8 cellular contexts compared by ENCODE assay signal in genomic region chr17:46193246-46193625, GRCh38. TPM values are rescaled to one million over a fixed set of nuclear protein-coding genes. Genes with fewer than 3 reads are reported as not detected.
DNase-seq lines count a peak whose midpoint lies in the region; ATAC-seq and TF ChIP-seq lines count a peak whose summit lies in the region.

Gene KANSL1, minus strand, starts transcription at chr17:46193429. Its CDS starts 21,286 bp downstream, at chr17:46172143.

- no peaks in the 10 kb centered on the region for H3K27me3 Mint-ChIP-seq in activated CD4-positive, alpha-beta memory T cell treated with anti-CD3 and anti-CD28 coated beads, Interleukin-2, amount 10 ng/mL, durations not matched to agents 7 days and 5 days

- CTCF ChIA-PET in activated CD4-positive, alpha-beta memory T cell treated with anti-CD3 and anti-CD28 coated beads, Interleukin-2, amount 10 ng/mL, durations not matched to agents 7 days and 5 days (lab: Charles Lee) = interaction anchor here (0.6 to 3.6 kb wide), 26 partner anchors 8 to 741 kb away, joined by 3 to 41 read pairs (median 4); no protein-coding TSS in a partner anchor

- POLR2A ChIA-PET in activated CD4-positive, alpha-beta memory T cell treated with anti-CD3 and anti-CD28 coated beads, Interleukin-2, amount 10 ng/mL, durations not matched to agents 7 days and 5 days (lab: Charles Lee) = interaction anchor here (0.6 to 3.6 kb wide), 21 partner anchors 9 to 609 kb away, joined by 3 to 31 read pairs (median 6); no protein-coding TSS in a partner anchor

- no peaks in the 10 kb centered on the region for H3K27me3 ChIP-seq in lung (ENCODE audit: control insufficient read depth, insufficient read depth)

- peak; percentile 74 for ATAC-seq in GM19328 (IDR thresholded peaks at IDR 0.05; ENCODE audit: unreplicated experiment)
- peak; percentile 52 for ATAC-seq in HG03520 (IDR thresholded peaks at IDR 0.05; ENCODE audit: unreplicated experiment)
- ATAC-seq in lung (ENCODE audit: insufficient read depth, low FRiP score) = peak; percentile 85

- peak within 1 kb of the TSS; percentile 91 for H3K4me3 Mint-ChIP-seq in activated CD4-positive, alpha-beta memory T cell treated with anti-CD3 and anti-CD28 coated beads, Interleukin-2, amount 10 ng/mL, durations not matched to agents 7 days and 5 days

- H3K4me3 ChIP-seq in lung = peak within 1 kb of the TSS; percentile 75

- no peaks in the 10 kb centered on the region for H3K9me3 ChIP-seq in lung (ENCODE audit: control insufficient read depth in 2 of 2, insufficient read depth in 1 of 2, low read length in 1 of 2)

- H3K27ac ChIP-seq in lung (ENCODE audit: low read depth in 1 of 2, low read length in 1 of 2) = peak within 1 kb of the TSS; percentile 99 to 100

- H3K9me3 Mint-ChIP-seq in activated CD4-positive, alpha-beta memory T cell treated with anti-CD3 and anti-CD28 coated beads, Interleukin-2, amount 10 ng/mL, durations not matched to agents 7 days and 5 days = no peaks in the 10 kb centered on the region

- TF ChIP-seq CTCF in lung (IDR thresholded peaks at IDR 0.05; ENCODE audit: control extremely low read depth, extremely low read depth) = peak; percentile 69

- H3K4me1 Mint-ChIP-seq in activated CD4-positive, alpha-beta memory T cell treated with anti-CD3 and anti-CD28 coated beads, Interleukin-2, amount 10 ng/mL, durations not matched to agents 7 days and 5 days = peaks cover 67% of the 10 kb centered on the region

- peaks cover 5 to 21% of the 10 kb centered on the region in 2 donors for H3K4me1 ChIP-seq in lung (ENCODE audit: control insufficient read depth in 2 of 2, insufficient read depth in 2 of 2, low read length in 2 of 2)

- H3K36me3 ChIP-seq in lung (ENCODE audit: control insufficient read depth in 2 of 2, insufficient read depth in 2 of 2, low read length in 2 of 2) = no peaks in the 10 kb centered on the region

- peaks cover 41% of the 10 kb centered on the region for H3K36me3 Mint-ChIP-seq in activated CD4-positive, alpha-beta memory T cell treated with anti-CD3 and anti-CD28 coated beads, Interleukin-2, amount 10 ng/mL, durations not matched to agents 7 days and 5 days (ENCODE audit: low read depth)

- WGBS in lung, 2 donors = 0 to 1% methylated on average over 28 to 62 of the region's 62 CpGs

- peak within 1 kb of the TSS; percentile 99 for H3K27ac Mint-ChIP-seq in activated CD4-positive, alpha-beta memory T cell treated with anti-CD3 and anti-CD28 coated beads, Interleukin-2, amount 10 ng/mL, durations not matched to agents 7 days and 5 days

- DNase-seq in C1 segment of cervical spinal cord (lab: John Stamatoyannopoulos, UW) (peak; percentile 51 to 99 (median 86)), NCI-H69 (lab: John Stamatoyannopoulos, UW) (peak; percentile 99), ecto neural progenitor cell (ENCODE audit: low spot score) (peak; percentile 99), lung (ENCODE audit: low spot score) (peak; percentile 92)
- DNase-seq in activated CD4-positive, alpha-beta memory T cell treated with anti-CD3 and anti-CD28 coated beads, Interleukin-2, amount 10 ng/mL, durations not matched to agents 7 days and 5 days = peak; percentile 91
- DNase-seq in stimulated activated CD4-positive, alpha-beta T cell treated with anti-CD3 and anti-CD28 coated beads, TNF-alpha, amount 100 ng/mL, for 4 hours (ENCODE audit: low read depth in 3 of 3) = peak; percentile 81 to 83 (median 82)

RNA-seq across cellular contexts. Expression of gene KANSL1, which starts in this region (rescaled TPM):
- 100 to 1,000 TPM in 1 of 2 experiments, 10 to 100 TPM in 1; 99.5 to 105 TPM for total RNA-seq in activated CD4-positive, alpha-beta memory T cell treated with anti-CD3 and anti-CD28 coated beads, Interleukin-2, amount 10 ng/mL, durations not matched to agents 7 days and 5 days
- 100 to 1,000 TPM in 1 of 2 donors, 10 to 100 TPM in 1; 77.9 to 189 TPM for total RNA-seq in lung
- polyA plus RNA-seq in lung = 10 to 100 TPM; 16.2 to 17.0 TPM

Comparison
In these comparisons a context has a peak if more than half of its experiments do, and no peak if none do; other contexts are left out.
1. Peak in every context shown above with its lines: DNase-seq, ATAC-seq, H3K4me3 ChIP-seq and H3K27ac ChIP-seq.